In genomic region chr4:101287332-101287731, GRCh38 we compare ENCODE assay signal across 32 cellular contexts. TPM values are rescaled to one million over a fixed set of nuclear protein-coding genes. Genes with fewer than 3 reads are reported as not detected.
DNase-seq lines count a peak whose midpoint lies in the region; ATAC-seq, FAIRE-seq and TF ChIP-seq lines count a peak whose summit lies in the region.
"Had no signal": no experiment of that assay in that cellular context is flagged by ENCODE, and none has a peak within 500 bp of the region (broad histone marks: within the 10 kb centered on the region; RNA-seq: fewer than 3 reads in every experiment).

No MANE protein-coding gene starts in this region.

- H3K27me3 ChIP-seq in CD4-positive, alpha-beta memory T cell (ENCODE audit: insufficient read depth, low read length), result no peaks in the 10 kb centered on the region
- H3K27me3 ChIP-seq in endothelial cell of umbilical vein (ENCODE audit: control insufficient read depth in 2 of 2, insufficient read depth in 2 of 2, low read length in 2 of 2) (no peaks in the 10 kb centered on the region), right lobe of liver (no peaks in the 10 kb centered on the region), foreskin keratinocyte (no peaks in the 10 kb centered on the region)

- no peaks in the 10 kb centered on the region for H3K9me1 ChIP-seq in endothelial cell of umbilical vein (replicated peaks; ENCODE audit: control insufficient read depth, extremely low read depth, insufficient read depth, low read length)

- peaks cover 52 to 89% (median 78%) of the 10 kb centered on the region in 4 donors for H3K4me1 Mint-ChIP-seq in CD4-positive, alpha-beta memory T cell
- peaks cover 64 to 71% (median 66%) of the 10 kb centered on the region in 3 donors for H3K4me1 Mint-ChIP-seq in IgD-negative memory B cell
- H3K4me1 Mint-ChIP-seq in progenitor cell of endocrine pancreas (ENCODE audit: low read depth), result peaks cover 59% of the 10 kb centered on the region

- no peaks in the 10 kb centered on the region for H3K79me2 ChIP-seq in endothelial cell of umbilical vein (ENCODE audit: control insufficient read depth, insufficient read depth, low read length)

- peak overlapping the region in 5 of 8 donors; percentile 16 to 72 (median 31) for H3K4me3 Mint-ChIP-seq in CD4-positive, alpha-beta memory T cell
- H3K4me3 Mint-ChIP-seq in IgD-negative memory B cell (peak overlapping the region in 1 of 4 donors; percentile 32), progenitor cell of endocrine pancreas (ENCODE audit: low read depth) (no peak overlapping the region)
- H3K4me3 Mint-ChIP-seq: activated CD4-positive, alpha-beta memory T cell treated with anti-CD3 and anti-CD28 coated beads, Interleukin-2, amount 10 ng/mL, durations not matched to agents 7 days and 5 days; activated T-helper 1 cell treated with anti-CD3 and anti-CD28 coated beads, Interleukin-12 subunit alpha, Interleukin-12 subunit beta, Interleukin-2, Interleukin-4 antibody, amounts not matched to agents 30 ng/mL and 10 ng/mL and 1 ng/mL, durations not matched to agents 14 hours and 24 hours and 36 hours; brain; CD14-positive monocyte; T-helper 1 cell treated with Interleukin-12 subunit alpha and Interleukin-12 subunit beta and Interleukin-4 antibody, amounts not matched to agents 30 μg/mL and 1 μg/mL, for 36 hours had no signal

- no peak overlapping the region for H2AFZ ChIP-seq in endothelial cell of umbilical vein (ENCODE audit: low read depth, low read length)

- H4K20me1 ChIP-seq in endothelial cell of umbilical vein (replicated peaks; ENCODE audit: control insufficient read depth, extremely low read depth, insufficient read depth, low read length), result peaks cover 5% of the 10 kb centered on the region

- no peaks in the 10 kb centered on the region for H3K36me3 ChIP-seq in CD4-positive, alpha-beta memory T cell (ENCODE audit: insufficient read depth, low read length)
- H3K36me3 ChIP-seq in endothelial cell of umbilical vein (ENCODE audit: control insufficient read depth in 2 of 2, extremely low read depth in 1 of 2, insufficient read depth in 2 of 2, low read length in 2 of 2), result no peaks in the 10 kb centered on the region
- no peaks in the 10 kb centered on the region for H3K36me3 ChIP-seq in right lobe of liver
- H3K36me3 ChIP-seq: left ventricle myocardium inferior, thoracic aorta had no signal

- H3K4me1 ChIP-seq in CD4-positive, alpha-beta memory T cell (ENCODE audit: insufficient read depth, low read length), result peaks cover 74% of the 10 kb centered on the region
- H3K4me1 ChIP-seq in endothelial cell of umbilical vein (ENCODE audit: control insufficient read depth, extremely low read depth, insufficient read depth, low read length), result peaks cover 8% of the 10 kb centered on the region
- H3K4me1 ChIP-seq in right lobe of liver, result no peaks in the 10 kb centered on the region
- H3K4me1 ChIP-seq in foreskin keratinocyte, result peaks cover 6% of the 10 kb centered on the region

- 74% methylated on average over 2 of the region's 2 CpGs for WGBS in right lobe of liver (ENCODE audit: insufficient coverage, low coverage, low lambda C conversion rate, missing lambda C conversion rate)

- no peak for TF ChIP-seq POLR2A in endothelial cell of umbilical vein (IDR thresholded peaks at IDR 0.05; ENCODE audit: low read depth, low read length)
- no peak for TF ChIP-seq POLR2A in right lobe of liver (IDR thresholded peaks at IDR 0.05)

- BruUV-seq in endothelial cell of umbilical vein (replicated peaks; lab: Mats Ljungman, UMichigan), result no TSS peak

- H3K27me3 Mint-ChIP-seq in CD4-positive, alpha-beta memory T cell, result no peaks in the 10 kb centered on the region
- H3K27me3 Mint-ChIP-seq in IgD-negative memory B cell, result no peaks in the 10 kb centered on the region
- no peaks in the 10 kb centered on the region for H3K27me3 Mint-ChIP-seq in progenitor cell of endocrine pancreas
- H3K27me3 Mint-ChIP-seq: activated CD4-positive, alpha-beta memory T cell treated with anti-CD3 and anti-CD28 coated beads, Interleukin-2, amount 10 ng/mL, durations not matched to agents 7 days and 5 days; brain had no signal

- no peaks in the 10 kb centered on the region for H3K9me3 Mint-ChIP-seq in CD4-positive, alpha-beta memory T cell
- H3K9me3 Mint-ChIP-seq in IgD-negative memory B cell (no peaks in the 10 kb centered on the region), progenitor cell of endocrine pancreas (ENCODE audit: low read depth) (no peaks in the 10 kb centered on the region)
- H3K9me3 Mint-ChIP-seq: activated CD4-positive, alpha-beta memory T cell treated with anti-CD3 and anti-CD28 coated beads, Interleukin-2, amount 10 ng/mL, durations not matched to agents 7 days and 5 days; activated T-helper 1 cell treated with anti-CD3 and anti-CD28 coated beads, Interleukin-12 subunit alpha, Interleukin-12 subunit beta, Interleukin-2, Interleukin-4 antibody, amounts not matched to agents 30 ng/mL and 10 ng/mL and 1 ng/mL, durations not matched to agents 14 hours and 24 hours and 36 hours; brain; CD14-positive monocyte; T-helper 1 cell treated with Interleukin-12 subunit alpha and Interleukin-12 subunit beta and Interleukin-4 antibody, amounts not matched to agents 30 μg/mL and 1 μg/mL, for 36 hours had no signal

- no peak for TF ChIP-seq CTCF in endothelial cell of umbilical vein (IDR thresholded peaks at IDR 0.05; ENCODE audit: extremely low read depth in 1 of 2, insufficient read depth in 1 of 2, low read depth in 1 of 2, low read length in 2 of 2)
- TF ChIP-seq CTCF in progenitor cell of endocrine pancreas (IDR thresholded peaks at IDR 0.05; ENCODE audit: unreplicated experiment), result no peak
- no peak for TF ChIP-seq CTCF in right lobe of liver (IDR thresholded peaks at IDR 0.05)
- TF ChIP-seq CTCF in foreskin keratinocyte (conservative IDR thresholded peaks at IDR 0.05), result no peak

- H3K9me3 ChIP-seq in CD4-positive, alpha-beta memory T cell (ENCODE audit: control insufficient read depth in 1 of 2, low read length in 2 of 2), result no peaks in the 10 kb centered on the region
- H3K9me3 ChIP-seq in endothelial cell of umbilical vein (replicated peaks; ENCODE audit: control insufficient read depth, insufficient read depth, low read length) (no peaks in the 10 kb centered on the region), right lobe of liver (peaks cover 0 to 1% (median 0%) of the 10 kb centered on the region in 4 donors)
- H3K9me3 ChIP-seq: left ventricle myocardium inferior, SK-N-SH, thoracic aorta had no signal

- no peak overlapping the region for H3K4me2 ChIP-seq in endothelial cell of umbilical vein (ENCODE audit: insufficient read depth, low read length)
- H3K4me2 ChIP-seq: KMS-11, SK-N-SH had no signal

- no peak overlapping the region for H3K9ac ChIP-seq in endothelial cell of umbilical vein (replicated peaks; ENCODE audit: extremely low read depth, insufficient read depth, low read length)
- H3K9ac ChIP-seq: KMS-11, SK-N-SH had no signal

- peak in 1 of 5 donors; percentile 16 for DNase-seq in CD4-positive, alpha-beta memory T cell
- DNase-seq in endothelial cell of umbilical vein (ENCODE audit: low read depth, low spot score), result peak; percentile 26
- no peak for DNase-seq in progenitor cell of endocrine pancreas (ENCODE audit: low spot score, unreplicated experiment)
- no peak for DNase-seq in right lobe of liver
- no peak for DNase-seq in DMS153 treated with DMSO at 0.1 percent for 48 hours (lab: John Stamatoyannopoulos, UW; ENCODE audit: unreplicated experiment)
- DNase-seq in foreskin keratinocyte, result no peak
- DNase-seq in UCSD-AML1 (lab: John Stamatoyannopoulos, UW; ENCODE audit: unreplicated experiment), result no peak
- DNase-seq: activated CD4-positive, alpha-beta memory T cell treated with anti-CD3 and anti-CD28 coated beads, Interleukin-2, amount 10 ng/mL, durations not matched to agents 7 days and 5 days; activated CD4-positive, alpha-beta T cell treated with anti-CD3 and anti-CD28 coated beads for 1 hour; activated CD8-positive, alpha-beta memory T cell treated with anti-CD3 and anti-CD28 coated beads, Interleukin-2, amount 50 U/mL, for 48 hours; activated naive CD4-positive, alpha-beta T cell treated with Interleukin-2 at 50 U/mL for 16 hours; islet precursor cell; left ventricle myocardium inferior; NCI-H2081; NCI-H524 treated with DMSO at 0.1 percent for 48 hours; NK-92 treated with Interleukin-12 subunit alpha and Interleukin-12 subunit beta, amount 100 ng/mL, for 24 hours; occipital lobe; PC-3; SK-N-SH; stimulated activated naive CD4-positive, alpha-beta T cell had no signal

- dilution Hi-C loops in endothelial cell of umbilical vein (cut with MboI; ENCODE audit: extremely low pct_ligation_motif_present, low sequenced_read_pairs), result no loop called here

- POLR2A ChIA-PET in CD4-positive, alpha-beta memory T cell (lab: Charles Lee; ENCODE audit: partially characterized antibody), result no interaction called here
- POLR2A ChIA-PET in endothelial cell of umbilical vein (lab: Charles Lee), result no interaction called here

- ATAC-seq in right lobe of liver (no peak), foreskin keratinocyte (no peak)

- H3K27ac Mint-ChIP-seq in CD4-positive, alpha-beta memory T cell, result peak overlapping the region in 6 of 7 donors; percentile 61 to 89 (median 76)
- H3K27ac Mint-ChIP-seq in IgD-negative memory B cell, result peak overlapping the region in 2 of 3 donors; percentile 83 to 88
- H3K27ac Mint-ChIP-seq in progenitor cell of endocrine pancreas, result peak overlapping the region; percentile 56
- H3K27ac Mint-ChIP-seq: activated CD4-positive, alpha-beta memory T cell treated with anti-CD3 and anti-CD28 coated beads, Interleukin-2, amount 10 ng/mL, durations not matched to agents 7 days and 5 days; activated T-helper 1 cell treated with anti-CD3 and anti-CD28 coated beads, Interleukin-12 subunit alpha, Interleukin-12 subunit beta, Interleukin-2, Interleukin-4 antibody, amounts not matched to agents 30 ng/mL and 10 ng/mL and 1 ng/mL, durations not matched to agents 14 hours and 24 hours and 36 hours; brain; T-helper 1 cell treated with Interleukin-12 subunit alpha and Interleukin-12 subunit beta and Interleukin-4 antibody, amounts not matched to agents 30 μg/mL and 1 μg/mL, for 36 hours had no signal

- no peaks in the 10 kb centered on the region for H3K36me3 Mint-ChIP-seq in CD4-positive, alpha-beta memory T cell
- no peaks in the 10 kb centered on the region for H3K36me3 Mint-ChIP-seq in IgD-negative memory B cell
- H3K36me3 Mint-ChIP-seq in progenitor cell of endocrine pancreas (ENCODE audit: insufficient read depth), result no peaks in the 10 kb centered on the region
- H3K36me3 Mint-ChIP-seq: brain, CD14-positive monocyte had no signal

- CTCF ChIA-PET in CD4-positive, alpha-beta memory T cell (lab: Charles Lee; ENCODE audit: partially characterized antibody), result interaction anchor here (1.9 kb wide), 1 partner anchor 19 kb away, joined by 6 read pairs; no protein-coding TSS in a partner anchor
- CTCF ChIA-PET in endothelial cell of umbilical vein (lab: Charles Lee), result no interaction called here

- no peak overlapping the region for H3K4me3 ChIP-seq in CD4-positive, alpha-beta memory T cell (ENCODE audit: low read length in 2 of 2)
- H3K4me3 ChIP-seq in endothelial cell of umbilical vein (replicated peaks in 1 of 3; ENCODE audit: insufficient read depth in 1 of 3, low read depth in 1 of 3, low read length in 3 of 3), result no peak overlapping the region
- no peak overlapping the region for H3K4me3 ChIP-seq in right lobe of liver
- H3K4me3 ChIP-seq: left ventricle myocardium inferior, thoracic aorta had no signal

- H3K27ac ChIP-seq in CD4-positive, alpha-beta memory T cell (ENCODE audit: low read depth, low read length), result no peak overlapping the region
- H3K27ac ChIP-seq in endothelial cell of umbilical vein (ENCODE audit: insufficient read depth, low read depth, low read length), result no peak overlapping the region
- H3K27ac ChIP-seq in right lobe of liver, result no peak overlapping the region
- H3K27ac ChIP-seq in foreskin keratinocyte, result no peak overlapping the region
- H3K27ac ChIP-seq: epithelial cell of prostate, HL-60, KMS-11, left ventricle myocardium inferior, thoracic aorta had no signal

- FAIRE-seq in endothelial cell of umbilical vein (lab: Jason Lieb, UNC), result no peak
- FAIRE-seq: GM18507, H54, TTC549 had no signal

- intact Hi-C loops in CD4-positive, alpha-beta memory T cell (cut with micrococcal nuclease), result loop anchor here (2.0 to 5.0 kb wide), 2 partner anchors 15 to 40 kb away; no protein-coding TSS in a partner anchor
- intact Hi-C loops in endothelial cell of umbilical vein (cut with micrococcal nuclease), result no loop called here
- intact Hi-C loops in right lobe of liver (cut with DNase I), result no loop called here

RNA-seq across cellular contexts. Expression of gene PPP3CA, which starts 60.0 kb away (rescaled TPM):
- total RNA-seq in CD4-positive, alpha-beta memory T cell, result 10 to 100 TPM; 38.3 to 41.8 TPM
- 1 to 10 TPM; 5.0 to 7.4 TPM for polyA plus RNA-seq in CD4-positive, alpha-beta memory T cell
- 18.0 TPM for polyA plus RNA-seq in IgD-negative memory B cell
- 40.3 and 43.3 TPM in 2 replicates for total RNA-seq in endothelial cell of umbilical vein
- polyA plus RNA-seq in endothelial cell of umbilical vein, result 6.6 and 7.0 TPM in 2 replicates
- polyA plus RNA-seq in endothelial cell of umbilical vein (2011; cell fraction: cytosol; rRNA removed), result 10.2 and 11.0 TPM in 2 replicates
- 10.2 and 12.8 TPM in 2 replicates for polyA plus RNA-seq in endothelial cell of umbilical vein (2011; cell fraction: nucleus; rRNA removed)
- polyA plus RNA-seq in endothelial cell of umbilical vein (2012), result 19.3 and 28.7 TPM in 2 replicates
- 27.6 and 28.4 TPM in 2 replicates for polyA minus RNA-seq in endothelial cell of umbilical vein
- 13.1 TPM for polyA minus RNA-seq in endothelial cell of umbilical vein (2011; cell fraction: cytosol; rRNA and poly(A)+ RNA removed)
- polyA minus RNA-seq in endothelial cell of umbilical vein (2011; cell fraction: nucleus; rRNA and poly(A)+ RNA removed), result 38.2 and 50.4 TPM in 2 replicates
- 22.5 and 27.4 TPM in 2 replicates for total RNA-seq in progenitor cell of endocrine pancreas
- 10 to 100 TPM; 12.1 to 14.5 (median 13.1) TPM for total RNA-seq in right lobe of liver
- 53.3 and 60.3 TPM in 2 replicates for total RNA-seq in foreskin keratinocyte
- 20.5 and 20.9 TPM in 2 replicates for polyA plus RNA-seq in foreskin keratinocyte
